14 cellular contexts compared by ENCODE assay signal in genomic region chr6:90169328-90169886, GRCh38.
DNase-seq lines count a peak whose midpoint lies in the region; ATAC-seq and TF ChIP-seq lines count a peak whose summit lies in the region.
"Had no signal": no experiment of that assay in that cellular context is flagged by ENCODE, and none has a peak within 500 bp of the region (broad histone marks: within the 10 kb centered on the region; RNA-seq: fewer than 3 reads in every experiment).

No MANE protein-coding gene starts in this region.

- H3K9ac ChIP-seq in GM23248, result no peak overlapping the region

- H3K27me3 ChIP-seq in GM23248 (replicated peaks; ENCODE audit: insufficient read depth), result 0 out of 2 replicates have a peak, but pooled peaks cover 3% of the 10 kb centered on the region
- H3K27me3 ChIP-seq in cardiac muscle cell, result no peaks in the 10 kb centered on the region
- no peaks in the 10 kb centered on the region for H3K27me3 ChIP-seq in GM23338 (ENCODE audit: insufficient read depth)
- H3K27me3 ChIP-seq: MG63 had no signal

- no peak overlapping the region for H3K4me2 ChIP-seq in GM23248 (ENCODE audit: unreplicated experiment)
- no peak overlapping the region for H3K4me2 ChIP-seq in GM23338

- H3K4me1 ChIP-seq in GM23248 (ENCODE audit: insufficient read depth) (peaks cover 7% of the 10 kb centered on the region; the same call in 1 of the 2 replicates), cardiac muscle cell (ENCODE audit: low read depth) (peaks cover 19% of the 10 kb centered on the region), GM23338 (ENCODE audit: insufficient read depth) (no peaks in the 10 kb centered on the region)

- H3K4me1 Mint-ChIP-seq in progenitor cell of endocrine pancreas (ENCODE audit: low read depth) (peaks cover 6% of the 10 kb centered on the region), GM23338 (no peaks in the 10 kb centered on the region)

- H2AFZ ChIP-seq in GM23248 (no peak overlapping the region), GM23338 (no peak overlapping the region)

- H3K27ac ChIP-seq in GM23248 (no peak overlapping the region), cardiac muscle cell (peak overlapping the region; percentile 69), GM23338 (ENCODE audit: low read depth) (no peak overlapping the region)

- H3K36me3 Mint-ChIP-seq in progenitor cell of endocrine pancreas (ENCODE audit: insufficient read depth) (peaks cover 3% of the 10 kb centered on the region), GM23338 (ENCODE audit: low read depth) (no peaks in the 10 kb centered on the region)
- H3K36me3 Mint-ChIP-seq: CD14-positive monocyte had no signal

- DNase-seq in GM23248, result peak; percentile 6
- DNase-seq in SK-MEL-5 (ENCODE audit: low read depth, low spot score), result peak; percentile 77
- peak in 1 of 2 donors; percentile 36 for DNase-seq in cardiac muscle cell (ENCODE audit: low read depth in 1 of 2, low spot score in 1 of 2)
- DNase-seq in progenitor cell of endocrine pancreas (ENCODE audit: low spot score, unreplicated experiment), result no peak
- no peak for DNase-seq in NCI-H1436 (lab: John Stamatoyannopoulos, UW)
- no peak for DNase-seq in NCI-H226
- no peak for DNase-seq in GM23338 (ENCODE audit: low spot score)
- DNase-seq in NCI-H2029 treated with DMSO at 0.1 percent for 48 hours (lab: John Stamatoyannopoulos, UW), result no peak
- DNase-seq: activated CD4-positive, alpha-beta T cell treated with anti-CD3 and anti-CD28 coated beads, Interleukin-2, amount 10 ng/mL, durations not matched to agents 7 days and 5 days; central memory CD4-positive, alpha-beta T cell; MG63; stimulated activated CD4-positive, alpha-beta T cell treated with anti-CD3 and anti-CD28 coated beads, Interleukin-4, amount 100 ng/mL, for 4 hours had no signal

- no peaks in the 10 kb centered on the region for H3K27me3 Mint-ChIP-seq in progenitor cell of endocrine pancreas
- no peaks in the 10 kb centered on the region for H3K27me3 Mint-ChIP-seq in GM23338 (ENCODE audit: insufficient read depth, low read depth, poor library complexity)
- H3K27me3 Mint-ChIP-seq: activated CD4-positive, alpha-beta T cell treated with anti-CD3 and anti-CD28 coated beads, Interleukin-2, amount 10 ng/mL, durations not matched to agents 7 days and 5 days had no signal

- no peaks in the 10 kb centered on the region for H3F3A ChIP-seq in GM23248 (ENCODE audit: insufficient read depth)
- H3F3A ChIP-seq in GM23338 (replicated peaks; ENCODE audit: low read depth), result no peaks in the 10 kb centered on the region

- H3K4me3 Mint-ChIP-seq in progenitor cell of endocrine pancreas (ENCODE audit: low read depth) (no peak overlapping the region), GM23338 (no peak overlapping the region)
- H3K4me3 Mint-ChIP-seq: activated CD4-positive, alpha-beta T cell treated with anti-CD3 and anti-CD28 coated beads, Interleukin-2, amount 10 ng/mL, durations not matched to agents 7 days and 5 days; activated T-helper 1 cell treated with anti-CD3 and anti-CD28 coated beads, Interleukin-12 subunit alpha, Interleukin-12 subunit beta, Interleukin-2, Interleukin-4 antibody, amounts not matched to agents 30 ng/mL and 10 ng/mL and 1 ng/mL, durations not matched to agents 14 hours and 24 hours and 36 hours; CD14-positive monocyte had no signal

- H4K20me1 ChIP-seq in GM23248 (ENCODE audit: insufficient read depth) (no peaks in the 10 kb centered on the region), GM23338 (replicated peaks; ENCODE audit: insufficient read depth) (no peaks in the 10 kb centered on the region)

- in situ Hi-C loops in GM23248 (cut with MboI) (no loop called here), SK-MEL-5 (cut with HindIII; ENCODE audit: low pct_unique_long_range_greater_than_20kb, low sequenced_read_pairs) (no loop called here)

- H3K9me2 ChIP-seq in GM23248 (ENCODE audit: insufficient read depth) (no peaks in the 10 kb centered on the region), GM23338 (ENCODE audit: insufficient read depth) (no peaks in the 10 kb centered on the region)

- no peaks in the 10 kb centered on the region for H3K36me3 ChIP-seq in GM23248 (ENCODE audit: low read depth)
- no peaks in the 10 kb centered on the region for H3K36me3 ChIP-seq in cardiac muscle cell
- no peaks in the 10 kb centered on the region for H3K36me3 ChIP-seq in GM23338 (ENCODE audit: insufficient read depth)
- H3K36me3 ChIP-seq: MG63 had no signal

- H3K27ac Mint-ChIP-seq in progenitor cell of endocrine pancreas, result peak overlapping the region; percentile 67
- H3K27ac Mint-ChIP-seq in GM23338, result no peak overlapping the region
- H3K27ac Mint-ChIP-seq: activated CD4-positive, alpha-beta T cell treated with anti-CD3 and anti-CD28 coated beads, Interleukin-2, amount 10 ng/mL, durations not matched to agents 7 days and 5 days; activated T-helper 1 cell treated with anti-CD3 and anti-CD28 coated beads, Interleukin-12 subunit alpha, Interleukin-12 subunit beta, Interleukin-2, Interleukin-4 antibody, amounts not matched to agents 30 ng/mL and 10 ng/mL and 1 ng/mL, durations not matched to agents 14 hours and 24 hours and 36 hours had no signal

- H3K4me3 ChIP-seq in GM23248, result no peak overlapping the region
- no peak overlapping the region for H3K4me3 ChIP-seq in cardiac muscle cell
- H3K4me3 ChIP-seq in GM23338, result no peak overlapping the region
- H3K4me3 ChIP-seq: MG63 had no signal

- TF ChIP-seq CTCF in cardiac muscle cell (IDR thresholded peaks at IDR 0.05; ENCODE audit: low read depth, low read length) (no peak), progenitor cell of endocrine pancreas (IDR thresholded peaks at IDR 0.05; ENCODE audit: unreplicated experiment) (no peak), GM23338 (conservative IDR thresholded peaks at IDR 0.05; ENCODE audit: low read depth in 2 of 2) (no peak)

- no peak for ATAC-seq in GM23338

- peaks cover 5% of the 10 kb centered on the region for H3K9me3 Mint-ChIP-seq in progenitor cell of endocrine pancreas (ENCODE audit: low read depth)
- no peaks in the 10 kb centered on the region for H3K9me3 Mint-ChIP-seq in GM23338
- H3K9me3 Mint-ChIP-seq: activated T-helper 1 cell treated with anti-CD3 and anti-CD28 coated beads, Interleukin-12 subunit alpha, Interleukin-12 subunit beta, Interleukin-2, Interleukin-4 antibody, amounts not matched to agents 30 ng/mL and 10 ng/mL and 1 ng/mL, durations not matched to agents 14 hours and 24 hours and 36 hours had no signal

- WGBS in GM23248 (ENCODE audit: low coverage in 1 of 2, low lambda C conversion rate in 2 of 2, missing lambda C conversion rate in 2 of 2), 2 experiments, result 50 to 60% methylated on average over 4 of the region's 4 CpGs

- H3K9me3 ChIP-seq in GM23248 (ENCODE audit: low read depth) (no peaks in the 10 kb centered on the region), cardiac muscle cell (ENCODE audit: low read depth) (no peaks in the 10 kb centered on the region)
- H3K9me3 ChIP-seq: MG63 had no signal

- H3K79me2 ChIP-seq in GM23248 (ENCODE audit: insufficient read depth), result no peaks in the 10 kb centered on the region
- no peaks in the 10 kb centered on the region for H3K79me2 ChIP-seq in GM23338 (replicated peaks; ENCODE audit: insufficient read depth)

TF ChIP-seq in GM23338, 12 proteins besides CTCF, POLR2A, EP300 and RAD21 (continues in another document):
- no peak for TF ChIP-seq EZH2 (IDR thresholded peaks at IDR 0.05; ENCODE audit: low read depth, unreplicated experiment)

Comparison
In these comparisons a context has a peak if more than half of its experiments do, and no peak if none do; other contexts are left out.
1. DNase-seq: peak in GM23248 (single experiment) and SK-MEL-5 (single experiment); none in progenitor cell of endocrine pancreas (single experiment), NCI-H1436 (single experiment), NCI-H226 (single experiment), GM23338 (single experiment) and NCI-H2029 treated with DMSO at 0.1 percent for 48 hours (single experiment).